ENCODE assay signal across 22 cellular contexts in the genomic region with DNA sequence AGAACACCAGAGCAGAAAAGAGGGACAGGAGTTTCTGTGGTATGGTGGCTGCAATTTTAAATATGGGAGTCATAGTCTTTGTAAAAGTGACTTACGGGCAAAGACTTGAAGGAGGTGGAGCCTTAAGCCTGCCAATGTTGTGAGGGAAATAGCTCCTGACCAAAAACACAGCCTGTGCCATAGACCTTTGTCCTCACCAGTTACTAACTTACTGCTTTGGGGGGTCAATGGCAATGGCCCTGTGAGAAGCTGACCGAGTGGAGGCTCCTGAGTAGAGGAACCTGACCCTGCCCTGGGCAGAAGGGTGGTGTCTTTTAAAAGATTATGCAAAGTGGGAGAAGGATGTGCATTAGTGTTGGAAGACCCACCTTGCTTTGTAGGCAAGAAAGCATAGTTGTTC. TPM values are rescaled to one million over a fixed set of nuclear protein-coding genes. Genes with fewer than 3 reads are reported as not detected.
DNase-seq lines count a peak whose midpoint lies in the region; ATAC-seq and TF ChIP-seq lines count a peak whose summit lies in the region.
"Had no signal": no experiment of that assay in that cellular context is flagged by ENCODE, and none has a peak within 500 bp of the region (broad histone marks: within the 10 kb centered on the region; RNA-seq: fewer than 3 reads in every experiment).

No MANE protein-coding gene starts in this region.

- peak overlapping the region; percentile 8 for H3K4me2 ChIP-seq in Karpas-422 (ENCODE audit: low read depth, low read length, poor library complexity, severe bottlenecking)

- DNase-seq in Caco-2 (no peak), Karpas-422 (no peak), NCI-H345 (lab: John Stamatoyannopoulos, UW) (no peak), islet precursor cell (no peak), NCI-H2107 (lab: John Stamatoyannopoulos, UW) (no peak)
- DNase-seq in activated naive CD8-positive, alpha-beta T cell treated with anti-CD3 and anti-CD28 coated beads, Interleukin-2, amount 50 U/mL, for 24 hours: no peak
- no peak for DNase-seq in stimulated activated naive CD4-positive, alpha-beta T cell (lab: John Stamatoyannopoulos, UW)
- DNase-seq: ACHN; activated CD4-positive, alpha-beta T cell treated with anti-CD3 and anti-CD28 coated beads, Interleukin-2, amount 10 ng/mL, durations not matched to agents 24 days and 14 days; GDM1; GOT3; heart right ventricle; Kasumi-1; naive B cell; NCI-H1105; NCI-H2081 treated with DMSO at 0.1 percent for 48 hours; NCI-H510A treated with DMSO at 0.1 percent for 48 hours; stimulated activated CD8-positive, alpha-beta memory T cell treated with anti-CD3 and anti-CD28 coated beads, Interleukin-4, amount 100 ng/mL, for 48 hours; uterus had no signal

- H3K9me3 ChIP-seq in Caco-2: no peaks in the 10 kb centered on the region
- no peaks in the 10 kb centered on the region for H3K9me3 ChIP-seq in Karpas-422 (ENCODE audit: low read length)
- no peaks in the 10 kb centered on the region for H3K9me3 ChIP-seq in liver (ENCODE audit: control insufficient read depth in 4 of 4, low read length in 3 of 4)
- H3K9me3 ChIP-seq: heart right ventricle, uterus had no signal

- peaks cover 92% of the 10 kb centered on the region for H3K79me2 ChIP-seq in Karpas-422 (ENCODE audit: low read length)

- no peak overlapping the region for H2AFZ ChIP-seq in Karpas-422 (ENCODE audit: low read length)

- 47% methylated on average over 2 of the region's 2 CpGs for WGBS in liver

- no peak for ATAC-seq in activated naive CD8-positive, alpha-beta T cell treated with anti-CD3 and anti-CD28 coated beads, Interleukin-2, amount 50 U/mL, for 24 hours
- ATAC-seq: heart right ventricle had no signal

- TF ChIP-seq RAD21 in liver (IDR thresholded peaks at IDR 0.05): peak in 1 of 2 donors; percentile 27

- no peaks in the 10 kb centered on the region for H3K27me3 Mint-ChIP-seq in Caco-2 (ENCODE audit: insufficient read depth, unreplicated experiment)
- peaks cover 2% of the 10 kb centered on the region for H3K27me3 Mint-ChIP-seq in activated naive CD8-positive, alpha-beta T cell treated with anti-CD3 and anti-CD28 coated beads, Interleukin-2, amount 50 U/mL, for 24 hours
- H3K27me3 Mint-ChIP-seq: naive B cell had no signal

- H3K36me3 ChIP-seq in Caco-2 (ENCODE audit: control insufficient read depth, insufficient read depth, low read length) (no peaks in the 10 kb centered on the region), Karpas-422 (ENCODE audit: insufficient read depth, low read length) (peaks cover 34% of the 10 kb centered on the region), liver (ENCODE audit: control insufficient read depth in 4 of 4, insufficient read depth in 3 of 4, low read depth in 1 of 4, low read length in 3 of 4) (peaks cover 0 to 6% (median 2%) of the 10 kb centered on the region in 4 donors)
- H3K36me3 ChIP-seq: uterus had no signal

- H3K36me3 Mint-ChIP-seq in Caco-2 (ENCODE audit: insufficient read depth, unreplicated experiment): peaks cover 61% of the 10 kb centered on the region
- H3K36me3 Mint-ChIP-seq in activated naive CD8-positive, alpha-beta T cell treated with anti-CD3 and anti-CD28 coated beads, Interleukin-2, amount 50 U/mL, for 24 hours (ENCODE audit: low read depth): peaks cover 47% of the 10 kb centered on the region

- peaks cover 5% of the 10 kb centered on the region; the same call in 1 of the 2 replicates for H4K20me1 ChIP-seq in Karpas-422 (ENCODE audit: insufficient read depth, low read depth, low read length)

- TF ChIP-seq CTCF in Caco-2 (IDR thresholded peaks at IDR 0.05; ENCODE audit: insufficient read depth in 1 of 2, low read depth in 1 of 2, low read length in 1 of 2, severe bottlenecking in 1 of 2, unreplicated experiment in 1 of 2) (no peak), liver (IDR thresholded peaks at IDR 0.05; ENCODE audit: low read depth, low read length, missing input control) (no peak)

- H3K4me1 Mint-ChIP-seq in Caco-2 (ENCODE audit: low read depth, unreplicated experiment): peaks cover 13% of the 10 kb centered on the region
- H3K4me1 Mint-ChIP-seq in activated naive CD8-positive, alpha-beta T cell treated with anti-CD3 and anti-CD28 coated beads, Interleukin-2, amount 50 U/mL, for 24 hours: peaks cover 38% of the 10 kb centered on the region

- no peak overlapping the region for H3K27ac ChIP-seq in Karpas-422 (ENCODE audit: low read length)
- H3K27ac ChIP-seq in liver (ENCODE audit: low read depth in 1 of 2, low read length in 2 of 2): peak overlapping the region; percentile 59 to 60
- H3K27ac ChIP-seq: heart right ventricle, uterus had no signal

- H3K9ac ChIP-seq in Karpas-422 (ENCODE audit: low read length): no peak overlapping the region
- H3K9ac ChIP-seq in liver (ENCODE audit: low read depth in 1 of 2, low read length in 2 of 2): no peak overlapping the region

- CTCF ChIA-PET in Caco-2 (lab: Charles Lee): no interaction called here

- intact Hi-C loops in Caco-2 (cut with micrococcal nuclease; ENCODE audit: unreplicated experiment): no loop called here

- BruUV-seq in Caco-2 (replicated peaks; lab: Mats Ljungman, UMichigan): no TSS peak

- H3K9me2 ChIP-seq in Karpas-422 (replicated peaks; ENCODE audit: insufficient read depth, low read length): no peaks in the 10 kb centered on the region

- H3K27me3 ChIP-seq in Caco-2 (replicated peaks; ENCODE audit: control insufficient read depth, insufficient read depth, low read length) (no peaks in the 10 kb centered on the region), Karpas-422 (ENCODE audit: low read length) (no peaks in the 10 kb centered on the region), liver (ENCODE audit: control insufficient read depth in 4 of 4, insufficient read depth in 4 of 4, low read length in 3 of 4) (no peaks in the 10 kb centered on the region)
- H3K27me3 ChIP-seq: heart right ventricle, uterus had no signal

- peak overlapping the region; percentile 51 for H3K27ac Mint-ChIP-seq in Caco-2 (ENCODE audit: unreplicated experiment)
- no peak overlapping the region for H3K27ac Mint-ChIP-seq in activated naive CD8-positive, alpha-beta T cell treated with anti-CD3 and anti-CD28 coated beads, Interleukin-2, amount 50 U/mL, for 24 hours
- H3K27ac Mint-ChIP-seq: activated CD4-positive, alpha-beta T cell treated with anti-CD3 and anti-CD28 coated beads, Interleukin-2, amount 10 ng/mL, durations not matched to agents 24 days and 14 days; activated T-helper 2 cell treated with anti-CD3 and anti-CD28 coated beads, Interferon-gamma antibody, Interleukin-2, Interleukin-4, amounts not matched to agents 10 μg/mL and 5 μg/mL and 100 μg/mL, durations not matched to agents 14 hours and 24 hours and 36 hours had no signal

- H3K9me3 Mint-ChIP-seq in Caco-2 (ENCODE audit: unreplicated experiment): no peaks in the 10 kb centered on the region
- H3K9me3 Mint-ChIP-seq in activated naive CD8-positive, alpha-beta T cell treated with anti-CD3 and anti-CD28 coated beads, Interleukin-2, amount 50 U/mL, for 24 hours: no peaks in the 10 kb centered on the region
- H3K9me3 Mint-ChIP-seq: activated CD4-positive, alpha-beta T cell treated with anti-CD3 and anti-CD28 coated beads, Interleukin-2, amount 10 ng/mL, durations not matched to agents 24 days and 14 days; activated T-helper 2 cell treated with anti-CD3 and anti-CD28 coated beads, Interferon-gamma antibody, Interleukin-2, Interleukin-4, amounts not matched to agents 10 μg/mL and 5 μg/mL and 100 μg/mL, durations not matched to agents 14 hours and 24 hours and 36 hours; naive B cell had no signal

- H3K4me1 ChIP-seq in Caco-2 (no peaks in the 10 kb centered on the region), Karpas-422 (ENCODE audit: low read length) (peaks cover 41% of the 10 kb centered on the region), liver (ENCODE audit: control insufficient read depth in 4 of 4, insufficient read depth in 4 of 4, low read length in 3 of 4) (peaks cover 6 to 71% (median 55%) of the 10 kb centered on the region in 4 donors)

- POLR2A ChIA-PET in Caco-2 (lab: Charles Lee): no interaction called here

- H3K4me3 ChIP-seq in Caco-2 (ENCODE audit: low read depth, low read length) (no peak overlapping the region), Karpas-422 (ENCODE audit: low read length) (no peak overlapping the region), liver (ENCODE audit: low read depth in 1 of 3, low read length in 3 of 3) (peak overlapping the region; percentile 1 to 32 (median 15))
- H3K4me3 ChIP-seq: heart right ventricle, uterus had no signal

- H3K4me3 Mint-ChIP-seq in Caco-2 (ENCODE audit: unreplicated experiment): no peak overlapping the region
- H3K4me3 Mint-ChIP-seq in activated naive CD8-positive, alpha-beta T cell treated with anti-CD3 and anti-CD28 coated beads, Interleukin-2, amount 50 U/mL, for 24 hours: peak overlapping the region; percentile 10
- H3K4me3 Mint-ChIP-seq: CD14-positive monocyte had no signal

TF ChIP-seq in liver, 16 proteins besides CTCF, POLR2A, EP300 and RAD21 (continues in another document):
- TF ChIP-seq ZBTB33 (IDR thresholded peaks at IDR 0.05): peak; percentile 39
- TF ChIP-seq, protein P1, sequence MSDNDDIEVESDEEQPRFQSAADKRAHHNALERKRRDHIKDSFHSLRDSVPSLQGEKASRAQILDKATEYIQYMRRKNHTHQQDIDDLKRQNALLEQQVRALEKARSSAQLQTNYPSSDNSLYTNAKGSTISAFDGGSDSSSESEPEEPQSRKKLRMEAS (IDR thresholded peaks at IDR 0.05): no peak

RNA-seq across cellular contexts. Expression of gene MTHFD1, which starts 3.8 kb away (rescaled TPM):
- total RNA-seq in Caco-2 (2022) (180 and 203 TPM in 2 replicates), liver (100 to 1,000 TPM in 1 of 2 donors, 10 to 100 TPM in 1; 43.8 to 203 TPM)
- total RNA-seq in Karpas-422 (2014; rRNA removed; shearing (Covaris generic); ENCODE audit: low replicate concordance): 59.7 and 62.4 TPM in 2 replicates
- 100 to 1,000 TPM; 110 to 134 TPM for polyA plus RNA-seq in liver

Comparison
In these comparisons a context has a peak if more than half of its experiments do, and no peak if none do; other contexts are left out.
1. H3K4me3 ChIP-seq: peak in liver (3 of 3); none in Caco-2 (single experiment) and Karpas-422 (single experiment).